Comparison of ENCODE assay signal across 32 cellular contexts in the genomic region with DNA sequence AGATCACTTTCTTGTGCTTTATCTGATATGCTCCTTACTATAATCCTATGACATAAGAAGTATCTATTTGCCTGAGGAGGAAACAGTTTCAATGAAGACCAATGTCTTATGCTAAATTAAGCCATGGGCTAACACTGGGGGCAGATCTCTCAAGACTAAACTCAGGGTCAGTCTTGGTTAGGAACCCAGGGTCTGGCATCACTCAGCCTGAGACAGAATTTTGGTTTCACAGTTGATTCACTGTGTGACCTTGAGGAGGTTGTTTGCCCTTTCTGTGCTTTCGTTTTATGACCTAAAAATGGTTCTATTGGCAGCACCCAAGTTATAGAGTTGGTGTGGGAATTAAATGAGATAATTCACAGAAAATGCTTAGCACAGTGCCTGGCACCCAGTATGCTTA. TPM values are rescaled to one million over a fixed set of nuclear protein-coding genes. Genes with fewer than 3 reads are reported as not detected.
"Had no signal": no experiment of that assay in that cellular context is flagged by ENCODE, and none has a peak within 500 bp of the region (broad histone marks: within the 10 kb centered on the region; RNA-seq: fewer than 3 reads in every experiment).

No MANE protein-coding gene starts in this region.

- H3K27ac Mint-ChIP-seq: activated CD4-positive, alpha-beta T cell treated with anti-CD3 and anti-CD28 coated beads for 36 hours; activated CD4-positive, alpha-beta T cell treated with anti-CD3 and anti-CD28 coated beads, Interleukin-2, amount 10 ng/mL, durations not matched to agents 7 days and 5 days; activated CD8-positive, alpha-beta T cell treated with anti-CD3 and anti-CD28 coated beads, Interleukin-2, amount 10 ng/mL, durations not matched to agents 7 days and 5 days; activated naive CD4-positive, alpha-beta T cell treated with anti-CD3 and anti-CD28 coated beads, Interleukin-2, amount 50 U/mL, for 24 hours; activated naive CD8-positive, alpha-beta T cell treated with anti-CD3 and anti-CD28 coated beads, Interleukin-2, amount 10 ng/mL, durations not matched to agents 7 days and 5 days; activated T-cell treated with anti-CD3 and anti-CD28 coated beads, Interleukin-2, amount 50 U/mL, for 24 hours; activated T-helper 2 cell treated with anti-CD3 and anti-CD28 coated beads, Interferon-gamma antibody, Interleukin-2, Interleukin-4, amounts not matched to agents 10 μg/mL and 5 μg/mL and 100 μg/mL, durations not matched to agents 14 hours and 24 hours and 36 hours; T-helper 1 cell treated with Interleukin-12 subunit alpha and Interleukin-12 subunit beta and Interleukin-4 antibody, amounts not matched to agents 30 μg/mL and 1 μg/mL, for 36 hours; T-helper 2 cell treated with Interferon-gamma antibody and Interleukin-4, amounts not matched to agents 5 μg/mL and 100 μg/mL, for 36 hours had no signal

- H3K36me3 Mint-ChIP-seq: activated naive CD4-positive, alpha-beta T cell treated with anti-CD3 and anti-CD28 coated beads, Interleukin-2, amount 50 U/mL, for 24 hours had no signal

- H3K36me3 ChIP-seq: ascending aorta, cardiac muscle cell, Peyer's patch, SJSA1 had no signal

- DNase-seq: activated CD4-positive, alpha-beta T cell treated with anti-CD3 and anti-CD28 coated beads for 36 hours; activated CD4-positive, alpha-beta T cell treated with anti-CD3 and anti-CD28 coated beads, Interleukin-2, amount 10 ng/mL, durations not matched to agents 7 days and 5 days; activated CD4-positive, alpha-beta T cell treated with anti-CD3 and anti-CD28 coated beads, Interleukin-2, amount 50 U/mL, for 48 hours; activated CD8-positive, alpha-beta T cell treated with anti-CD3 and anti-CD28 coated beads, Interleukin-2, amount 10 ng/mL, durations not matched to agents 7 days and 5 days; activated gamma-delta T cell; activated naive CD4-positive, alpha-beta T cell treated with Interleukin-2 at 50 U/mL for 16 hours; activated naive CD8-positive, alpha-beta T cell treated with anti-CD3 and anti-CD28 coated beads, Interleukin-2, amount 10 ng/mL, durations not matched to agents 7 days and 5 days; activated T-cell treated with anti-CD3 and anti-CD28 coated beads, Interleukin-2, amount 50 U/mL, for 24 hours; amygdala; NCI-H1048; NCI-H1105 treated with DMSO at 0.1 percent for 48 hours; NCI-H1436; NCI-H1694; NCI-H1930; NCI-H2081 treated with DMSO at 0.1 percent for 48 hours; NCI-H226; NCI-H524 treated with DMSO at 0.1 percent for 48 hours; Peyer's patch; RPMI8226; SHP77 treated with DMSO at 0.1 percent for 48 hours; SK-N-SH had no signal

- H3K27me3 Mint-ChIP-seq: activated CD4-positive, alpha-beta T cell treated with anti-CD3 and anti-CD28 coated beads for 36 hours; activated naive CD4-positive, alpha-beta T cell treated with anti-CD3 and anti-CD28 coated beads, Interleukin-2, amount 50 U/mL, for 24 hours; activated naive CD8-positive, alpha-beta T cell treated with anti-CD3 and anti-CD28 coated beads, Interleukin-2, amount 10 ng/mL, durations not matched to agents 7 days and 5 days; activated T-cell treated with anti-CD3 and anti-CD28 coated beads, Interleukin-2, amount 50 U/mL, for 24 hours; central memory CD8-positive, alpha-beta T cell had no signal

- ATAC-seq: activated CD4-positive, alpha-beta T cell treated with anti-CD3 and anti-CD28 coated beads for 36 hours; activated CD8-positive, alpha-beta T cell treated with anti-CD3 and anti-CD28 coated beads, Interleukin-2, amount 10 ng/mL, durations not matched to agents 7 days and 5 days had no signal

- H3K4me3 Mint-ChIP-seq: activated CD4-positive, alpha-beta T cell treated with anti-CD3 and anti-CD28 coated beads for 36 hours; activated CD4-positive, alpha-beta T cell treated with anti-CD3 and anti-CD28 coated beads, Interleukin-2, amount 10 ng/mL, durations not matched to agents 7 days and 5 days; activated CD8-positive, alpha-beta T cell treated with anti-CD3 and anti-CD28 coated beads, Interleukin-2, amount 10 ng/mL, durations not matched to agents 7 days and 5 days; activated naive CD4-positive, alpha-beta T cell treated with anti-CD3 and anti-CD28 coated beads, Interleukin-2, amount 50 U/mL, for 24 hours; activated naive CD8-positive, alpha-beta T cell treated with anti-CD3 and anti-CD28 coated beads, Interleukin-2, amount 10 ng/mL, durations not matched to agents 7 days and 5 days; activated T-cell treated with anti-CD3 and anti-CD28 coated beads, Interleukin-2, amount 50 U/mL, for 24 hours; central memory CD8-positive, alpha-beta T cell; T-helper 1 cell treated with Interleukin-12 subunit alpha and Interleukin-12 subunit beta and Interleukin-4 antibody, amounts not matched to agents 30 μg/mL and 1 μg/mL, for 36 hours; T-helper 2 cell treated with Interferon-gamma antibody and Interleukin-4, amounts not matched to agents 5 μg/mL and 100 μg/mL, for 36 hours had no signal

- H3K27ac ChIP-seq: ascending aorta, cardiac muscle cell, Peyer's patch, SJSA1 had no signal

- H3K4me2 ChIP-seq: SK-N-SH had no signal

- H3K9me2 ChIP-seq: SK-N-SH had no signal

- H3K9me3 ChIP-seq: ascending aorta, Peyer's patch, SJSA1, SK-N-SH had no signal

- H3K4me1 ChIP-seq: ascending aorta, Peyer's patch, SJSA1 had no signal

- H3K4me3 ChIP-seq: ascending aorta, cardiac muscle cell, Peyer's patch, SJSA1 had no signal

- H3K9me3 Mint-ChIP-seq: activated naive CD4-positive, alpha-beta T cell treated with anti-CD3 and anti-CD28 coated beads, Interleukin-2, amount 50 U/mL, for 24 hours; central memory CD8-positive, alpha-beta T cell had no signal

- H3K27me3 ChIP-seq: ascending aorta, cardiac muscle cell, Peyer's patch, SJSA1 had no signal

- H3K9ac ChIP-seq: SK-N-SH had no signal

RNA-seq across cellular contexts. Expression of gene BCAS1, which starts 4.9 kb away (rescaled TPM):
- total RNA-seq: activated CD8-positive, alpha-beta T cell treated with anti-CD3 and anti-CD28 coated beads, Interleukin-2, amount 10 ng/mL, durations not matched to agents 7 days and 5 days; activated T-helper 2 cell treated with anti-CD3 and anti-CD28 coated beads, Interferon-gamma antibody, Interleukin-2, Interleukin-4, amounts not matched to agents 10 μg/mL and 5 μg/mL and 100 μg/mL, durations not matched to agents 14 hours and 24 hours and 36 hours; ascending aorta; cardiac muscle cell; chondrocyte; MCF 10A; NCI-H460 had no signal
- polyA plus RNA-seq: cardiac muscle cell, SK-N-SH had no signal
